8 cellular contexts compared by ENCODE assay signal in genomic region chr1:111008031-111008430, GRCh38.
"Had no signal": no experiment of that assay in that cellular context is flagged by ENCODE, and none has a peak within 500 bp of the region (broad histone marks: within the 10 kb centered on the region; RNA-seq: fewer than 3 reads in every experiment).

No MANE protein-coding gene starts in this region.

- H3K4me3 ChIP-seq: GM12878 had no signal

- ATAC-seq: GM12878 had no signal

- DNase-seq: GDM1, GF-D8 had no signal

- FAIRE-seq: G401.6, GM12878, GM12891, GM12892, GM18507, GM19239 had no signal
